Comparison of ENCODE assay signal across 17 cellular contexts in genomic region chr3:71703796-71704195, GRCh38. TPM values are rescaled to one million over a fixed set of nuclear protein-coding genes. Genes with fewer than 3 reads are reported as not detected.
A peak's percentile ranks its signal among the peaks of the same experiment; 100 is the strongest.
DNase-seq lines count a peak whose midpoint lies in the region; ATAC-seq and TF ChIP-seq lines count a peak whose summit lies in the region.
"Had no signal": no experiment of that assay in that cellular context is flagged by ENCODE, and none has a peak within 500 bp of the region (broad histone marks: within the 10 kb centered on the region; RNA-seq: fewer than 3 reads in every experiment).

No MANE protein-coding gene starts in this region.

- H3K27me3 Mint-ChIP-seq in activated T-cell treated with anti-CD3 and anti-CD28 coated beads, Interleukin-2, amount 50 U/mL, for 72 hours (ENCODE audit: low read depth): no peaks in the 10 kb centered on the region
- no peaks in the 10 kb centered on the region for H3K27me3 Mint-ChIP-seq in activated T-cell treated with anti-CD3 and anti-CD28 coated beads, Interleukin-2, amount 50 U/mL, for 4 hours (ENCODE audit: low read depth)
- no peaks in the 10 kb centered on the region for H3K27me3 Mint-ChIP-seq in activated naive CD8-positive, alpha-beta T cell treated with anti-CD3 and anti-CD28 coated beads, Interleukin-2, amount 50 U/mL, for 24 hours
- H3K27me3 Mint-ChIP-seq: dendritic cell treated with granulocyte-macrophage colony-stimulating factor and Interleukin-4, amounts not matched to agents 40 ng/mL and 50 ng/mL, for 4 days; IgD-negative memory B cell had no signal

- intact Hi-C loops in thyroid gland (cut with DNase I): no loop called here

- no peaks in the 10 kb centered on the region for H3K9me3 ChIP-seq in thyroid gland
- H3K9me3 ChIP-seq in osteoblast (ENCODE audit: low read depth, low read length): no peaks in the 10 kb centered on the region
- H3K9me3 ChIP-seq: pancreas, upper lobe of right lung had no signal

- H4K20me1 ChIP-seq in osteoblast (ENCODE audit: insufficient read depth, low read length): no peaks in the 10 kb centered on the region

- H3K27ac ChIP-seq in thyroid gland: peak overlapping the region; percentile 66 to 80 (median 79)
- no peak overlapping the region for H3K27ac ChIP-seq in osteoblast (ENCODE audit: low read depth, low read length)
- H3K27ac ChIP-seq: pancreas had no signal

- H3K79me2 ChIP-seq in osteoblast (ENCODE audit: insufficient read depth, low read length): no peaks in the 10 kb centered on the region

- peaks cover 2 to 5% of the 10 kb centered on the region in 2 donors for H3K36me3 Mint-ChIP-seq in activated T-cell treated with anti-CD3 and anti-CD28 coated beads, Interleukin-2, amount 50 U/mL, for 72 hours (ENCODE audit: insufficient read depth in 2 of 2)
- H3K36me3 Mint-ChIP-seq in activated T-cell treated with anti-CD3 and anti-CD28 coated beads, Interleukin-2, amount 50 U/mL, for 4 hours (ENCODE audit: insufficient read depth): peaks cover 30% of the 10 kb centered on the region
- H3K36me3 Mint-ChIP-seq in activated naive CD8-positive, alpha-beta T cell treated with anti-CD3 and anti-CD28 coated beads, Interleukin-2, amount 50 U/mL, for 24 hours (ENCODE audit: low read depth): peaks cover 13% of the 10 kb centered on the region
- H3K36me3 Mint-ChIP-seq: memory B cell had no signal

- H3K36me3 ChIP-seq in thyroid gland (no peaks in the 10 kb centered on the region), osteoblast (ENCODE audit: insufficient read depth, low read length) (no peaks in the 10 kb centered on the region)
- H3K36me3 ChIP-seq: pancreas, upper lobe of right lung had no signal

- H3K9me3 Mint-ChIP-seq in activated T-cell treated with anti-CD3 and anti-CD28 coated beads, Interleukin-2, amount 50 U/mL, for 72 hours: no peaks in the 10 kb centered on the region
- H3K9me3 Mint-ChIP-seq in activated T-cell treated with anti-CD3 and anti-CD28 coated beads, Interleukin-2, amount 50 U/mL, for 4 hours: no peaks in the 10 kb centered on the region
- no peaks in the 10 kb centered on the region for H3K9me3 Mint-ChIP-seq in activated naive CD8-positive, alpha-beta T cell treated with anti-CD3 and anti-CD28 coated beads, Interleukin-2, amount 50 U/mL, for 24 hours
- H3K9me3 Mint-ChIP-seq: dendritic cell treated with granulocyte-macrophage colony-stimulating factor and Interleukin-4, amounts not matched to agents 40 ng/mL and 50 ng/mL, for 4 days; IgD-negative memory B cell; memory B cell had no signal

- H3K27ac Mint-ChIP-seq in activated T-cell treated with anti-CD3 and anti-CD28 coated beads, Interleukin-2, amount 50 U/mL, for 72 hours: peak overlapping the region; percentile 66
- H3K27ac Mint-ChIP-seq in activated naive CD8-positive, alpha-beta T cell treated with anti-CD3 and anti-CD28 coated beads, Interleukin-2, amount 50 U/mL, for 24 hours: peak overlapping the region; percentile 67
- H3K27ac Mint-ChIP-seq: dendritic cell treated with granulocyte-macrophage colony-stimulating factor and Interleukin-4, amounts not matched to agents 40 ng/mL and 50 ng/mL, for 4 days; memory B cell had no signal

- H3K4me2 ChIP-seq in osteoblast (ENCODE audit: insufficient read depth, low read length): no peak overlapping the region

- H3K4me1 Mint-ChIP-seq in activated T-cell treated with anti-CD3 and anti-CD28 coated beads, Interleukin-2, amount 50 U/mL, for 72 hours (ENCODE audit: low read depth): peaks cover 81% of the 10 kb centered on the region
- H3K4me1 Mint-ChIP-seq in activated T-cell treated with anti-CD3 and anti-CD28 coated beads, Interleukin-2, amount 50 U/mL, for 4 hours (ENCODE audit: low read depth): peaks cover 70% of the 10 kb centered on the region
- peaks cover 47% of the 10 kb centered on the region for H3K4me1 Mint-ChIP-seq in activated naive CD8-positive, alpha-beta T cell treated with anti-CD3 and anti-CD28 coated beads, Interleukin-2, amount 50 U/mL, for 24 hours
- H3K4me1 Mint-ChIP-seq: memory B cell had no signal

- H2AFZ ChIP-seq in osteoblast (ENCODE audit: low read length): no peak overlapping the region

- ATAC-seq in activated T-cell treated with anti-CD3 and anti-CD28 coated beads, Interleukin-2, amount 50 U/mL, for 72 hours (replicated peaks in 1 of 2): no peak
- ATAC-seq in activated T-cell treated with anti-CD3 and anti-CD28 coated beads, Interleukin-2, amount 50 U/mL, for 4 hours: no peak
- no peak for ATAC-seq in activated naive CD8-positive, alpha-beta T cell treated with anti-CD3 and anti-CD28 coated beads, Interleukin-2, amount 50 U/mL, for 24 hours
- ATAC-seq in GM19455 (IDR thresholded peaks at IDR 0.05; ENCODE audit: unreplicated experiment): no peak
- ATAC-seq: pancreas, upper lobe of right lung had no signal

- TF ChIP-seq CTCF in thyroid gland (IDR thresholded peaks at IDR 0.05): no peak
- no peak for TF ChIP-seq CTCF in osteoblast (IDR thresholded peaks at IDR 0.05; ENCODE audit: extremely low read depth, low read depth, low read length)

- WGBS in thyroid gland, 2 donors: 21 to 27% methylated on average over 2 of the region's 2 CpGs

- H3K4me3 ChIP-seq in thyroid gland (replicated peaks in 1 of 3) (no peak overlapping the region), osteoblast (ENCODE audit: insufficient read depth, low read length) (no peak overlapping the region)
- H3K4me3 ChIP-seq: pancreas, upper lobe of right lung had no signal

- no peak for TF ChIP-seq POLR2A in thyroid gland (IDR thresholded peaks at IDR 0.05)

- H3K27me3 ChIP-seq in thyroid gland (no peaks in the 10 kb centered on the region), osteoblast (ENCODE audit: insufficient read depth, low read length) (no peaks in the 10 kb centered on the region)
- H3K27me3 ChIP-seq: pancreas, upper lobe of right lung had no signal

- peak overlapping the region; percentile 0 to 24 for H3K4me3 Mint-ChIP-seq in activated T-cell treated with anti-CD3 and anti-CD28 coated beads, Interleukin-2, amount 50 U/mL, for 72 hours
- H3K4me3 Mint-ChIP-seq in activated T-cell treated with anti-CD3 and anti-CD28 coated beads, Interleukin-2, amount 50 U/mL, for 4 hours: no peak overlapping the region
- no peak overlapping the region for H3K4me3 Mint-ChIP-seq in activated naive CD8-positive, alpha-beta T cell treated with anti-CD3 and anti-CD28 coated beads, Interleukin-2, amount 50 U/mL, for 24 hours
- H3K4me3 Mint-ChIP-seq: dendritic cell treated with granulocyte-macrophage colony-stimulating factor and Interleukin-4, amounts not matched to agents 40 ng/mL and 50 ng/mL, for 4 days; IgD-negative memory B cell; memory B cell had no signal

- H3K4me1 ChIP-seq in thyroid gland: peaks cover 39 to 55% of the 10 kb centered on the region in 2 donors
- no peaks in the 10 kb centered on the region for H3K4me1 ChIP-seq in osteoblast (ENCODE audit: insufficient read depth, low read length)

- DNase-seq in activated T-cell treated with anti-CD3 and anti-CD28 coated beads, Interleukin-2, amount 50 U/mL, for 72 hours: no peak
- no peak for DNase-seq in activated T-cell treated with anti-CD3 and anti-CD28 coated beads, Interleukin-2, amount 50 U/mL, for 4 hours
- DNase-seq in NCI-H2107 treated with DMSO at 0.1 percent for 48 hours (lab: John Stamatoyannopoulos, UW; ENCODE audit: unreplicated experiment): peak; percentile 87
- DNase-seq in activated naive CD8-positive, alpha-beta T cell treated with anti-CD3 and anti-CD28 coated beads, Interleukin-2, amount 50 U/mL, for 24 hours: no peak
- no peak for DNase-seq in thyroid gland
- DNase-seq in A172 (ENCODE audit: low spot score): no peak
- no peak for DNase-seq in osteoblast (ENCODE audit: insufficient read length, low spot score, missing footprints)
- DNase-seq: activated CD4-positive, alpha-beta T cell treated with anti-CD3 and anti-CD28 coated beads, Interleukin-2, amount 50 U/mL, for 4 hours; amygdala; GOT3; NCI-H1694 treated with DMSO at 0.1 percent for 48 hours; pancreas; upper lobe of right lung had no signal

RNA-seq across cellular contexts. Expression of gene EIF4E3, which starts 21.4 kb away (rescaled TPM):
- total RNA-seq in activated T-cell treated with anti-CD3 and anti-CD28 coated beads, Interleukin-2, amount 50 U/mL, for 72 hours: 10 to 100 TPM; 51.8 to 70.1 TPM
- 10 to 100 TPM; 13.4 to 17.0 (median 14.3) TPM for total RNA-seq in activated T-cell treated with anti-CD3 and anti-CD28 coated beads, Interleukin-2, amount 50 U/mL, for 4 hours
- total RNA-seq in thyroid gland (10 to 100 TPM; 18.4 to 26.6 (median 26.0) TPM), osteoblast (2.9 and 3.5 TPM in 2 replicates)
- 0.60 and 1.6 TPM in 2 replicates for total RNA-seq in A172 (2014; rRNA removed; shearing (Covaris generic))

RNA-seq across cellular contexts. Expression of gene GPR27, which starts 49.9 kb away (rescaled TPM):
- total RNA-seq in activated T-cell treated with anti-CD3 and anti-CD28 coated beads, Interleukin-2, amount 50 U/mL, for 72 hours: 1 to 10 TPM in 1 of 2 donors, under 1 TPM in 1; 0.90 to 2.5 TPM
- 1 to 10 TPM; 2.0 to 2.4 (median 2.3) TPM for total RNA-seq in activated T-cell treated with anti-CD3 and anti-CD28 coated beads, Interleukin-2, amount 50 U/mL, for 4 hours
- total RNA-seq in thyroid gland (10 to 100 TPM in 1 of 4 donors, 1 to 10 TPM in 3; 2.3 to 11.0 (median 5.5) TPM), osteoblast (under 0.01 TPM in 1 of 2 replicates, not detected in the other)
- not detected in 2 replicates for total RNA-seq in A172 (2014; rRNA removed; shearing (Covaris generic))

Comparison
In these comparisons a context has a peak if more than half of its experiments do, and no peak if none do; other contexts are left out.
1. H3K4me3 Mint-ChIP-seq: peak in activated T-cell treated with anti-CD3 and anti-CD28 coated beads, Interleukin-2, amount 50 U/mL, for 72 hours (2 of 2); none in activated T-cell treated with anti-CD3 and anti-CD28 coated beads, Interleukin-2, amount 50 U/mL, for 4 hours (single experiment) and activated naive CD8-positive, alpha-beta T cell treated with anti-CD3 and anti-CD28 coated beads, Interleukin-2, amount 50 U/mL, for 24 hours (single experiment).